ENCODE assay signal across 8 cellular contexts in the genomic region with DNA sequence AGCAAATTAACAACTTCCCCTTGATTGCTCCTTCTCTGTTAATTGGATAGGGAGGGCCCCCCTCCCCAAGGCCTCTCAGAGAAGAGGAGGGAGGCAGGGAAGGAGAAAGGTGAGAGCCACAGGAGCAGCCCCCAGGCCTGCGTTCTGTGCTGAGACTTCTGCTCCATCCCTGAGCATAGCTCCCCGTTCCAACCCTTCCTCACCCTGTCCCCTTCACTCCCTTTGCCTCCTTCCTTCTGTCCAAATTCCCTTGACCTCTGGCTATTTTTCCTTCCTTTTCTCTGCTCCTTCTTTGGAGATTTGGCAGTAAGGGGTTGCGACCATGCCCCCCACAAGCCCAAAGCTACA. TPM values are rescaled to one million over a fixed set of nuclear protein-coding genes. Genes with fewer than 3 reads are reported as not detected.
DNase-seq lines count a peak whose midpoint lies in the region; ATAC-seq and TF ChIP-seq lines count a peak whose summit lies in the region.

No MANE protein-coding gene starts in this region.

- no peak overlapping the region for H3K27ac ChIP-seq in DND-41 (ENCODE audit: low read length)

- H3K27me3 ChIP-seq in DND-41 (ENCODE audit: insufficient read depth, low read length, poor library complexity) (peaks cover 43% of the 10 kb centered on the region), NT2/D1 (ENCODE audit: insufficient read depth, insufficient read length) (peaks cover 90% of the 10 kb centered on the region)

- H3K27me3 Mint-ChIP-seq in effector memory CD8-positive, alpha-beta T cell: peaks cover 56 to 83% of the 10 kb centered on the region in 2 donors
- peaks cover 73% of the 10 kb centered on the region for H3K27me3 Mint-ChIP-seq in progenitor cell of endocrine pancreas

- H3K9me3 ChIP-seq in DND-41 (ENCODE audit: insufficient read depth, low read length, severe bottlenecking) (no peaks in the 10 kb centered on the region), NT2/D1 (ENCODE audit: insufficient read depth, low read length) (no peaks in the 10 kb centered on the region)

- H3K36me3 ChIP-seq in DND-41 (ENCODE audit: insufficient read depth, low read length) (no peaks in the 10 kb centered on the region), NT2/D1 (ENCODE audit: insufficient read depth, insufficient read length, low read length) (no peaks in the 10 kb centered on the region)

- no peaks in the 10 kb centered on the region for H3K79me2 ChIP-seq in DND-41 (ENCODE audit: insufficient read depth, low read length)

- H3K27ac Mint-ChIP-seq in effector memory CD8-positive, alpha-beta T cell: no peak overlapping the region
- H3K27ac Mint-ChIP-seq in progenitor cell of endocrine pancreas: no peak overlapping the region

- H3K4me1 ChIP-seq in DND-41 (ENCODE audit: insufficient read depth, low read length) (peaks cover 43% of the 10 kb centered on the region), NT2/D1 (ENCODE audit: insufficient read depth, insufficient read length) (peaks cover 22% of the 10 kb centered on the region)

- H3K9ac ChIP-seq in DND-41 (ENCODE audit: low read depth, low read length) (peak overlapping the region; percentile 53), NT2/D1 (ENCODE audit: insufficient read length, low read depth) (peak overlapping the region; percentile 80)

- peaks cover 3% of the 10 kb centered on the region for H3K36me3 Mint-ChIP-seq in effector memory CD8-positive, alpha-beta T cell (ENCODE audit: insufficient read depth)
- H3K36me3 Mint-ChIP-seq in progenitor cell of endocrine pancreas (ENCODE audit: insufficient read depth): no peaks in the 10 kb centered on the region

- H3K4me2 ChIP-seq in DND-41 (ENCODE audit: insufficient read depth, low read length): peak overlapping the region; percentile 89

- H2AFZ ChIP-seq in DND-41 (ENCODE audit: low read depth, low read length): peak overlapping the region; percentile 68; the same call in 1 of the 2 replicates

- peaks cover 23 to 24% of the 10 kb centered on the region in 2 donors for H3K4me1 Mint-ChIP-seq in effector memory CD8-positive, alpha-beta T cell (ENCODE audit: low read depth in 2 of 2)
- H3K4me1 Mint-ChIP-seq in progenitor cell of endocrine pancreas (ENCODE audit: low read depth): peaks cover 8% of the 10 kb centered on the region

- TF ChIP-seq CTCF in DND-41 (IDR thresholded peaks at IDR 0.05; ENCODE audit: borderline replicate concordance, extremely low read depth, low read length, poor library complexity, severe bottlenecking) (no peak), progenitor cell of endocrine pancreas (IDR thresholded peaks at IDR 0.05; ENCODE audit: unreplicated experiment) (no peak)

- ATAC-seq in DND-41 (ENCODE audit: insufficient read depth, low read depth): no peak
- no peak for ATAC-seq in effector memory CD8-positive, alpha-beta T cell (replicated peaks)
- no peak for ATAC-seq in HG03442 (IDR thresholded peaks at IDR 0.05; ENCODE audit: unreplicated experiment)
- no peak for ATAC-seq in HG03457 (IDR thresholded peaks at IDR 0.05; ENCODE audit: unreplicated experiment)

- DNase-seq in DND-41 (no peak), NT2/D1 (ENCODE audit: low read depth, low spot score) (no peak), progenitor cell of endocrine pancreas (ENCODE audit: low spot score, unreplicated experiment) (no peak), 8988T (no peak), ecto neural progenitor cell (ENCODE audit: low spot score) (no peak)
- no peak for DNase-seq in effector memory CD8-positive, alpha-beta T cell

- no peaks in the 10 kb centered on the region for H3K9me3 Mint-ChIP-seq in effector memory CD8-positive, alpha-beta T cell
- no peaks in the 10 kb centered on the region for H3K9me3 Mint-ChIP-seq in progenitor cell of endocrine pancreas (ENCODE audit: low read depth)

- H3K4me3 ChIP-seq in DND-41 (ENCODE audit: low read depth in 1 of 2, low read length in 2 of 2): peak overlapping the region; percentile 48 to 61; a peak in 2 of 4 replicates
- H3K4me3 ChIP-seq in NT2/D1 (ENCODE audit: insufficient read length, low read depth): peak overlapping the region; percentile 70

- peak overlapping the region; percentile 84 to 90 for H3K4me3 Mint-ChIP-seq in effector memory CD8-positive, alpha-beta T cell
- peak overlapping the region; percentile 79 for H3K4me3 Mint-ChIP-seq in progenitor cell of endocrine pancreas (ENCODE audit: low read depth)

- H4K20me1 ChIP-seq in DND-41 (ENCODE audit: insufficient read depth, low read length): peaks cover 8% of the 10 kb centered on the region; the same call in 1 of the 2 replicates

RNA-seq across cellular contexts. Expression of a gene that starts 0.8 kb away (rescaled TPM):
- 5.2 and 5.7 TPM in 2 replicates for total RNA-seq in progenitor cell of endocrine pancreas

RNA-seq across cellular contexts. Expression of a gene that starts 28.5 kb away (rescaled TPM):
- 160 and 167 TPM in 2 replicates for total RNA-seq in progenitor cell of endocrine pancreas

RNA-seq across cellular contexts. Expression of a gene that starts 31.3 kb away (rescaled TPM):
- total RNA-seq in progenitor cell of endocrine pancreas: 40.0 and 42.1 TPM in 2 replicates

RNA-seq across cellular contexts. Expression of a gene that starts 47.2 kb away (rescaled TPM):
- total RNA-seq in progenitor cell of endocrine pancreas: 2.0 and 2.1 TPM in 2 replicates

RNA-seq across cellular contexts. Expression of a gene that starts 55.4 kb away (rescaled TPM):
- 25.1 and 30.1 TPM in 2 replicates for total RNA-seq in progenitor cell of endocrine pancreas
